Comparison of ENCODE assay signal across 23 cellular contexts in genomic region chr20:62609170-62609786, GRCh38. TPM values are rescaled to one million over a fixed set of nuclear protein-coding genes. Genes with fewer than 3 reads are reported as not detected.
DNase-seq lines count a peak whose midpoint lies in the region; ATAC-seq, FAIRE-seq and TF ChIP-seq lines count a peak whose summit lies in the region.
"Had no signal": no experiment of that assay in that cellular context is flagged by ENCODE, and none has a peak within 500 bp of the region (broad histone marks: within the 10 kb centered on the region; RNA-seq: fewer than 3 reads in every experiment).

No MANE protein-coding gene starts in this region.

- TF ChIP-seq POLR2A in H1 (IDR thresholded peaks at IDR 0.05; ENCODE audit: control extremely low read depth in 1 of 2, low read depth in 2 of 2, low read length in 2 of 2), result no peak

- no peak overlapping the region; the same call in 1 of the 2 replicates for H4K8ac ChIP-seq in H1 (ENCODE audit: extremely low read depth, insufficient read depth, low read length)

- H3K4me3 ChIP-seq in RWPE2 (ENCODE audit: severe bottlenecking), result no peak overlapping the region
- H3K4me3 ChIP-seq in H1 (ENCODE audit: extremely low read depth in 1 of 4, insufficient read depth in 2 of 4, low read depth in 3 of 4, low read length in 4 of 4), result no peak overlapping the region
- H3K4me3 ChIP-seq: GM12878, MG63 had no signal

- no peaks in the 10 kb centered on the region for H3K36me3 ChIP-seq in RWPE2 (ENCODE audit: low read depth)
- no peaks in the 10 kb centered on the region for H3K36me3 ChIP-seq in H1 (ENCODE audit: control insufficient read depth in 2 of 4, insufficient read depth in 4 of 4, low read length in 3 of 4)
- H3K36me3 ChIP-seq: BE2C, MG63 had no signal

- H3K4me1 Mint-ChIP-seq in stimulated activated naive B cell treated with anti-CD40 and anti-IgM and Interleukin-4, amounts not matched to agents 10 μg/mL and 1 μg/mL and 100 μg/mL, for 72 hours, result peaks cover 19 to 33% of the 10 kb centered on the region in 2 donors
- H3K4me1 Mint-ChIP-seq: CD4-positive, alpha-beta memory T cell had no signal

- TF ChIP-seq RAD21 in H1 (IDR thresholded peaks at IDR 0.05 in 1 of 2, conservative IDR thresholded peaks at IDR 0.05 in 1 of 2; ENCODE audit: low read depth in 2 of 2, low read length in 2 of 2), result no peak

- H3K36me3 Mint-ChIP-seq in stimulated activated naive B cell treated with anti-CD40 and anti-IgM and Interleukin-4, amounts not matched to agents 10 μg/mL and 1 μg/mL and 100 μg/mL, for 72 hours, result peaks cover 2 to 4% of the 10 kb centered on the region in 2 donors
- H3K36me3 Mint-ChIP-seq: CD4-positive, alpha-beta memory T cell had no signal

- TF ChIP-seq CTCF in RWPE2 (IDR thresholded peaks at IDR 0.05; ENCODE audit: poor library complexity, severe bottlenecking) (no peak), H1 (IDR thresholded peaks at IDR 0.05; ENCODE audit: control extremely low read depth in 1 of 3, insufficient read depth in 1 of 3, low read depth in 1 of 3, low read length in 3 of 3) (no peak)

- no peak overlapping the region for H2BK5ac ChIP-seq in H1 (ENCODE audit: low read depth, low read length)

- H2BK15ac ChIP-seq in H1 (ENCODE audit: low read length), result no peak overlapping the region

- peak overlapping the region; percentile 9 for H3K27ac Mint-ChIP-seq in stimulated activated naive B cell treated with anti-CD40 and anti-IgM and Interleukin-4, amounts not matched to agents 10 μg/mL and 1 μg/mL and 100 μg/mL, for 72 hours

- H2AFZ ChIP-seq in H1 (ENCODE audit: low read length), result no peak overlapping the region

- no peak overlapping the region for H3K23ac ChIP-seq in H1 (ENCODE audit: insufficient read length)

- peaks cover 5% of the 10 kb centered on the region for H3K4me1 ChIP-seq in RWPE2 (ENCODE audit: insufficient read depth, poor library complexity, severe bottlenecking)
- H3K4me1 ChIP-seq in H1 (replicated peaks in 1 of 4; ENCODE audit: control insufficient read depth in 3 of 4, insufficient read depth in 4 of 4, low read length in 3 of 4), result peaks cover 6 to 26% (median 16%) of the 10 kb centered on the region in 4 experiments

- H2BK12ac ChIP-seq in H1 (ENCODE audit: low read depth, low read length), result no peak overlapping the region

- 94% methylated on average over 13 of the region's 13 CpGs; no CpG with 5 or more reads in 1 of the 2 experiments for WGBS in H1 (ENCODE audit: extremely low coverage in 1 of 2, insufficient coverage in 1 of 2, insufficient read length in 1 of 2, insufficient replicate concordance in 2 of 2, low coverage in 1 of 2, low lambda C conversion rate in 2 of 2, missing lambda C conversion rate in 1 of 2), 2 experiments

- no peak overlapping the region for H3K4me3 Mint-ChIP-seq in stimulated activated naive B cell treated with anti-CD40 and anti-IgM and Interleukin-4, amounts not matched to agents 10 μg/mL and 1 μg/mL and 100 μg/mL, for 72 hours
- H3K4me3 Mint-ChIP-seq: CD4-positive, alpha-beta memory T cell had no signal

- peak overlapping the region; percentile 71 for H4K91ac ChIP-seq in H1 (replicated peaks; ENCODE audit: insufficient read length, low read length)

- H3K4ac ChIP-seq in H1 (replicated peaks; ENCODE audit: insufficient read length, low read depth, low read length), result no peak overlapping the region

- H2BK20ac ChIP-seq in H1 (ENCODE audit: low read length), result no peak overlapping the region

- no peaks in the 10 kb centered on the region for H3K23me2 ChIP-seq in H1 (ENCODE audit: low read depth, low read length)

- no peak for ATAC-seq in RWPE2 (ENCODE audit: low read depth)
- no peak for ATAC-seq in stimulated activated naive B cell treated with anti-CD40 and anti-IgM and Interleukin-4, amounts not matched to agents 10 μg/mL and 1 μg/mL and 100 μg/mL, for 72 hours (replicated peaks)
- ATAC-seq in GM21447 (IDR thresholded peaks at IDR 0.05; ENCODE audit: unreplicated experiment), result no peak
- ATAC-seq: GM12878, PC-3 had no signal

- H3K9me3 ChIP-seq in RWPE2 (ENCODE audit: severe bottlenecking) (no peaks in the 10 kb centered on the region), H1 (ENCODE audit: insufficient read depth in 2 of 2, low read depth in 1 of 2, low read length in 1 of 2) (no peaks in the 10 kb centered on the region; a peak in 1 of 4 replicates)
- H3K9me3 ChIP-seq: MG63 had no signal

- H4K20me1 ChIP-seq in H1 (replicated peaks in 1 of 2; ENCODE audit: control insufficient read depth in 1 of 2, insufficient read depth in 2 of 2, low read length in 2 of 2), result no peaks in the 10 kb centered on the region

- H3K79me1 ChIP-seq in H1 (ENCODE audit: low read depth, low read length), result no peaks in the 10 kb centered on the region

- no peak for FAIRE-seq in H1 (lab: Jason Lieb, UNC)
- FAIRE-seq: A204.1, GM12878 had no signal

- no peak overlapping the region for H3K14ac ChIP-seq in H1 (ENCODE audit: insufficient read length)

- H2AK5ac ChIP-seq in H1 (ENCODE audit: low read depth, low read length), result peak overlapping the region; percentile 28; the same call in 1 of the 2 replicates

- POLR2A ChIA-PET in H1 (lab: Charles Lee; ENCODE audit: partially characterized antibody), result no interaction called here

- in situ Hi-C loops in KBM-7 (cut with MboI; ENCODE audit: low pct_unique_long_range_greater_than_20kb, low sequenced_read_pairs), result no loop called here

- TF ChIP-seq EP300 in H1 (IDR thresholded peaks at IDR 0.05; ENCODE audit: borderline replicate concordance in 1 of 2, low read depth in 2 of 2, low read length in 2 of 2), result no peak

- no peak overlapping the region for H3K27ac ChIP-seq in RWPE2 (ENCODE audit: poor library complexity, severe bottlenecking)
- H3K27ac ChIP-seq in H1 (ENCODE audit: low read depth, low read length), result no peak overlapping the region
- H3K27ac ChIP-seq: HL-60, RWPE1 had no signal

- no peak overlapping the region for H3K18ac ChIP-seq in H1 (ENCODE audit: extremely low read depth, low read length)

- no peak overlapping the region for H3K56ac ChIP-seq in H1 (replicated peaks; ENCODE audit: insufficient read length, low read depth, low read length)

- H3K27me3 Mint-ChIP-seq in stimulated activated naive B cell treated with anti-CD40 and anti-IgM and Interleukin-4, amounts not matched to agents 10 μg/mL and 1 μg/mL and 100 μg/mL, for 72 hours, result peaks cover 5 to 16% of the 10 kb centered on the region in 2 donors

- H3K79me2 ChIP-seq in H1 (ENCODE audit: control insufficient read depth in 1 of 2, insufficient read depth in 2 of 2, low read length in 2 of 2), result no peaks in the 10 kb centered on the region

- no peaks in the 10 kb centered on the region for H3K27me3 ChIP-seq in RWPE2 (ENCODE audit: insufficient read depth, poor library complexity, severe bottlenecking)
- no peaks in the 10 kb centered on the region for H3K27me3 ChIP-seq in H1 (replicated peaks in 1 of 4; ENCODE audit: control insufficient read depth in 3 of 4, extremely low read depth in 1 of 4, insufficient read depth in 3 of 4, low read length in 3 of 4)
- H3K27me3 ChIP-seq: MG63 had no signal

- H3K9ac ChIP-seq in H1 (replicated peaks in 1 of 4; ENCODE audit: extremely low read depth in 1 of 4, low read depth in 3 of 4, low read length in 3 of 4), result no peak overlapping the region

- H3K4me2 ChIP-seq in H1 (ENCODE audit: insufficient read depth in 1 of 2, low read depth in 2 of 2, low read length in 2 of 2), result no peak overlapping the region

- CTCF ChIA-PET in H1 (lab: Charles Lee; ENCODE audit: partially characterized antibody), result interaction anchor here (0.7 to 2.8 kb wide), 12 partner anchors 14 to 370 kb away, joined by 3 to 15 read pairs (median 4); no protein-coding TSS in a partner anchor

- no peak overlapping the region for H4K5ac ChIP-seq in H1 (ENCODE audit: insufficient read length, low read depth, low read length)

- DNase-seq in KBM-7, result peak; percentile 34
- DNase-seq in RWPE2 (ENCODE audit: low spot score), result peak; percentile 78
- no peak for DNase-seq in H1 (ENCODE audit: low read depth in 1 of 2, low spot score in 2 of 2)
- DNase-seq in stimulated activated naive B cell treated with anti-CD40 and anti-IgM and Interleukin-4, amounts not matched to agents 10 μg/mL and 1 μg/mL and 100 μg/mL, for 72 hours, result no peak
- DNase-seq in T-helper 1 cell, result no peak
- DNase-seq in DMS153 treated with DMSO at 0.1 percent for 48 hours (lab: John Stamatoyannopoulos, UW; ENCODE audit: unreplicated experiment), result no peak
- DNase-seq: BE2C; CD4-positive, alpha-beta memory T cell; DMS53; EL; Karpas-422; MG63; NCI-H1417; NCI-H187 treated with DMSO at 0.1 percent for 48 hours; NCI-H2227 treated with DMSO at 0.1 percent for 48 hours; NCI-H510A treated with DMSO at 0.1 percent for 48 hours; NCI-H774; PC-3 had no signal

- no peak overlapping the region for H2BK120ac ChIP-seq in H1 (replicated peaks; ENCODE audit: low read depth, low read length)

- H3K9me3 Mint-ChIP-seq in stimulated activated naive B cell treated with anti-CD40 and anti-IgM and Interleukin-4, amounts not matched to agents 10 μg/mL and 1 μg/mL and 100 μg/mL, for 72 hours, result peaks cover 4% of the 10 kb centered on the region in 2 donors

TF ChIP-seq in H1, 55 proteins besides CTCF, POLR2A, EP300 and RAD21:
- TF ChIP-seq BRCA1 (IDR thresholded peaks at IDR 0.05; ENCODE audit: low read depth, low read length) (no peak), PHF8 (conservative IDR thresholded peaks at IDR 0.05; ENCODE audit: low read depth, low read length) (no peak)

RNA-seq across cellular contexts. Expression of gene SLCO4A1, which starts 33.0 kb away (rescaled TPM):
- 18.2 and 18.5 TPM in 2 replicates for total RNA-seq in H1 (2021; fragmentation: NEBNext Ultra II Directional; extraction: Animal tissue kit (Norgen Biotek cat#: 25700))
- 10.5 and 13.3 TPM in 2 replicates for polyA plus RNA-seq in H1 (2011; rRNA removed)
- polyA plus RNA-seq in H1 (2011; cell fraction: cytosol; rRNA removed), result 10.5 TPM
- polyA plus RNA-seq in H1 (2011; cell fraction: nucleus; rRNA removed), result 30.4 TPM
- polyA plus RNA-seq in H1 (2012, experiment 1 of 2), result 15.4 to 21.3 TPM (median 15.8 TPM) in 4 replicates
- 19.2 TPM for polyA plus RNA-seq in H1 (2012, experiment 2 of 2)
- 19.8 TPM for polyA plus RNA-seq in H1 (2013, experiment 1 of 2)
- 21.9 TPM for polyA plus RNA-seq in H1 (2013, experiment 2 of 2)
- polyA minus RNA-seq in H1 (2011; rRNA and poly(A)+ RNA removed), result 6.1 and 7.4 TPM in 2 replicates
- polyA minus RNA-seq in H1 (2011; cell fraction: cytosol; rRNA and poly(A)+ RNA removed), result 9.3 TPM
- polyA minus RNA-seq in H1 (2011; cell fraction: nucleus; rRNA and poly(A)+ RNA removed), result 10.6 TPM

Comparison
In these comparisons a context has a peak if more than half of its experiments do, and no peak if none do; other contexts are left out.
1. DNase-seq: peak in KBM-7 (single experiment) and RWPE2 (single experiment); none in H1 (0 of 2), stimulated activated naive B cell treated with anti-CD40 and anti-IgM and Interleukin-4, amounts not matched to agents 10 μg/mL and 1 μg/mL and 100 μg/mL, for 72 hours (single experiment), T-helper 1 cell (0 of 5) and DMS153 treated with DMSO at 0.1 percent for 48 hours (single experiment).